21 cellular contexts compared by ENCODE assay signal in the genomic region with DNA sequence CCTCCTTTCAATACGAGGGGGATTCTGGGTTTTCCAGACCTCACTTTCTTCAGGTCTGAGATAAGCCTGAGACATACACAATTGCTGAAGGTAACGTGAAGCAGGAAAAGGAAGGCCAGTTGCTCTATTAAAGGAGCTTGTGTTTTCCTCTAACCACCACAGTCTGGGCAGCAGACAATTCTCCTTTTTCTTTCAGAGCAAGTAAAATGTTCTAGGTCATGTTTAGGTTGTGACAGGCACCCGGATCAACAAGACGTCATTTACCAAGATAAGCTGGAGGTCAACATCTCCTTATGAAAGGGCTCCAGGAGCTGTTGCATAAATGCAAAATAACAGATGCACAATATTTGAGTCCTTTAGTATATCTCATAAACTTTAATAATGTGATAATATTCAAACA.
"Had no signal": no experiment of that assay in that cellular context is flagged by ENCODE, and none has a peak within 500 bp of the region (broad histone marks: within the 10 kb centered on the region; RNA-seq: fewer than 3 reads in every experiment).

No MANE protein-coding gene starts in this region.

- FAIRE-seq: HepG2, RCC 7860 had no signal

- DNase-seq: IMR-90, Karpas-422, KG1, MM.1S, NCI-H1092 treated with DMSO at 0.1 percent for 48 hours, NCI-H1436, NCI-H187, NCI-H2029, NCI-H2081 treated with DMSO at 0.1 percent for 48 hours, NCI-H2171, NCI-H226, NCI-H510A, NCI-H524 treated with DMSO at 0.1 percent for 48 hours, NCI-H69, NCI-H774, RPMI8226, SHP77 treated with DMSO at 0.1 percent for 48 hours, SJCRH30 had no signal

- H3K4me3 ChIP-seq: SJCRH30, SK-N-MC had no signal

- H3K27ac ChIP-seq: SJCRH30, SK-N-MC had no signal

- H3K36me3 ChIP-seq: SJCRH30 had no signal

- H3K9me3 ChIP-seq: SJCRH30 had no signal

- H3K27me3 ChIP-seq: SJCRH30 had no signal

- ATAC-seq: HepG2 had no signal
